ENCODE assay signal across 2 cellular contexts in genomic region chr16:88931373-88931900, GRCh38.
TF ChIP-seq lines count a peak whose summit lies in the region.

No MANE protein-coding gene starts in this region.

TF ChIP-seq in HepG2, 621 proteins besides CTCF, POLR2A, EP300 and RAD21:
- TF ChIP-seq KDM1A (CRISPR knock-in tag; IDR thresholded peaks at IDR 0.05) (no peak), EZH2 (conservative IDR thresholded peaks at IDR 0.05; ENCODE audit: low read depth, low read length) (0 out of 2 replicates have a peak, but pooled peaks have one; percentile 30), ZNF333 (CRISPR knock-in tag; IDR thresholded peaks at IDR 0.05; ENCODE audit: borderline replicate concordance) (0 out of 2 replicates have a peak, but pooled peaks have one; percentile 16)

TF ChIP-seq in H1, 55 proteins besides CTCF, POLR2A, EP300 and RAD21:
- no peak for TF ChIP-seq GTF2F1 (IDR thresholded peaks at IDR 0.05; ENCODE audit: borderline replicate concordance, low read depth, low read length)
- TF ChIP-seq POU5F1 (IDR thresholded peaks at IDR 0.05; ENCODE audit: low read depth, low read length) = no peak
- no peak for TF ChIP-seq NRF1 (IDR thresholded peaks at IDR 0.05; ENCODE audit: low read depth, low read length)
- TF ChIP-seq SIX5 (IDR thresholded peaks at IDR 0.05; ENCODE audit: low read depth, low read length) = no peak
- TF ChIP-seq, protein P1, sequence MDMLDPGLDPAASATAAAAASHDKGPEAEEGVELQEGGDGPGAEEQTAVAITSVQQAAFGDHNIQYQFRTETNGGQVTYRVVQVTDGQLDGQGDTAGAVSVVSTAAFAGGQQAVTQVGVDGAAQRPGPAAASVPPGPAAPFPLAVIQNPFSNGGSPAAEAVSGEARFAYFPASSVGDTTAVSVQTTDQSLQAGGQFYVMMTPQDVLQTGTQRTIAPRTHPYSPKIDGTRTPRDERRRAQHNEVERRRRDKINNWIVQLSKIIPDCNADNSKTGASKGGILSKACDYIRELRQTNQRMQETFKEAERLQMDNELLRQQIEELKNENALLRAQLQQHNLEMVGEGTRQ (IDR thresholded peaks at IDR 0.05; ENCODE audit: low read length) = no peak
- no peak for TF ChIP-seq CBX8 (IDR thresholded peaks at IDR 0.05; ENCODE audit: borderline replicate concordance, low read depth, low read length)
- no peak for TF ChIP-seq CREB1 (IDR thresholded peaks at IDR 0.05)
- no peak for TF ChIP-seq MAFK (IDR thresholded peaks at IDR 0.05; ENCODE audit: low read depth, low read length)
- no peak for TF ChIP-seq RFX5 (IDR thresholded peaks at IDR 0.05; ENCODE audit: borderline replicate concordance, low read depth, low read length)
- no peak for TF ChIP-seq RXRA (IDR thresholded peaks at IDR 0.05; ENCODE audit: insufficient read depth, low read depth, low read length)
- TF ChIP-seq ATF3 (IDR thresholded peaks at IDR 0.05; ENCODE audit: insufficient read depth, low read depth, low read length) = no peak
- no peak for TF ChIP-seq CHD1 (IDR thresholded peaks at IDR 0.05; ENCODE audit: low read depth, low read length)
- TF ChIP-seq TEAD4 (IDR thresholded peaks at IDR 0.05; ENCODE audit: low read depth, low read length) = no peak
- no peak for TF ChIP-seq CTBP2 (IDR thresholded peaks at IDR 0.05; ENCODE audit: borderline replicate concordance, insufficient read depth, insufficient read length, low read length)
- TF ChIP-seq SP4 (IDR thresholded peaks at IDR 0.05; ENCODE audit: low read length) = no peak
